11 cellular contexts compared by ENCODE assay signal in the genomic region with DNA sequence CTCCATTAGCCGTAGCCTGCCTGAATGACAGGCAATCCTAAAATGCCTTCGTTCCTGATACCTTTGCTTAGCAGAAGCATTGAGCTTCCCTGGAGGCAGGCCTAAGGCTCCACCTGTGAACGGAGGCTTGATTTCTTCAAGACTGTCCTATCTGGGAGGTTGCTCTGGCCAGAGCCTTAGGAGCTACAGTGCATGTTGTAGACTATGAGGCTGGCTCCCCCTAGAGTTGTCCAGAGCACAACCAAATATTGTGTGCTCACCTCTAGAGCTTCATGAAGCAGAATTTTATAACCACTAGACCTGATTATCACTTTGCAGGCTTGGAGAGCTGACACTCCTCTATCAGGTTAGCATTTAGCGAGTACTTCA.
DNase-seq lines count a peak whose midpoint lies in the region; ATAC-seq and TF ChIP-seq lines count a peak whose summit lies in the region.
"Had no signal": no experiment of that assay in that cellular context is flagged by ENCODE, and none has a peak within 500 bp of the region (broad histone marks: within the 10 kb centered on the region; RNA-seq: fewer than 3 reads in every experiment).

No MANE protein-coding gene starts in this region.

- peak overlapping the region in 3 of 4 donors; percentile 9 to 45 (median 41) for H3K27ac ChIP-seq in gastroesophageal sphincter

- H3K4me3 Mint-ChIP-seq in osteocyte (ENCODE audit: unreplicated experiment) (no peak overlapping the region), immature natural killer cell (no peak overlapping the region)
- H3K4me3 Mint-ChIP-seq: T-cell had no signal

- H3K9ac ChIP-seq in NT2/D1 (ENCODE audit: insufficient read length, low read depth) = no peak overlapping the region

- DNase-seq in GM06990 (ENCODE audit: extremely low read depth, insufficient read length) = no peak
- peak; percentile 48 for DNase-seq in NT2/D1 (ENCODE audit: low read depth, low spot score)
- DNase-seq in osteocyte (ENCODE audit: extremely low spot score, unreplicated experiment) = no peak
- no peak for DNase-seq in NCI-H226
- no peak for DNase-seq in immature natural killer cell
- DNase-seq: activated T-cell treated with anti-CD3 and anti-CD28 coated beads, Interleukin-2, amount 50 U/mL, for 48 hours; T-cell had no signal

- TF ChIP-seq EP300 in gastroesophageal sphincter (IDR thresholded peaks at IDR 0.05) = no peak

- 86% methylated on average over 2 of the region's 4 CpGs; no CpG with 5 or more reads in 1 of the 2 donors for WGBS in gastroesophageal sphincter (ENCODE audit: low coverage in 1 of 2), 2 donors

- no peak overlapping the region for H3K4me3 ChIP-seq in GM06990 (replicated peaks; ENCODE audit: low read depth, low read length)
- no peak overlapping the region for H3K4me3 ChIP-seq in NT2/D1 (ENCODE audit: insufficient read length, low read depth)
- H3K4me3 ChIP-seq in gastroesophageal sphincter = no peak overlapping the region
- H3K4me3 ChIP-seq: dorsolateral prefrontal cortex had no signal

- TF ChIP-seq POLR2A in gastroesophageal sphincter (IDR thresholded peaks at IDR 0.05) = no peak

- no peaks in the 10 kb centered on the region for H3K4me1 Mint-ChIP-seq in osteocyte (ENCODE audit: unreplicated experiment)
- no peaks in the 10 kb centered on the region for H3K4me1 Mint-ChIP-seq in immature natural killer cell
- H3K4me1 Mint-ChIP-seq: T-cell had no signal

- H3K9me3 Mint-ChIP-seq in osteocyte (ENCODE audit: unreplicated experiment) (no peaks in the 10 kb centered on the region), immature natural killer cell (no peaks in the 10 kb centered on the region)
- H3K9me3 Mint-ChIP-seq: T-cell had no signal

- H3K27me3 Mint-ChIP-seq in osteocyte (ENCODE audit: unreplicated experiment) = peaks cover 20% of the 10 kb centered on the region
- peaks cover 0 to 7% (median 2%) of the 10 kb centered on the region in 3 donors for H3K27me3 Mint-ChIP-seq in immature natural killer cell (ENCODE audit: low read depth in 3 of 3)

- peak; percentile 17 for TF ChIP-seq CTCF in GM06990 (IDR thresholded peaks at IDR 0.05; ENCODE audit: insufficient read depth, low read length, poor library complexity, severe bottlenecking)
- no peak for TF ChIP-seq CTCF in gastroesophageal sphincter (IDR thresholded peaks at IDR 0.05)
- TF ChIP-seq CTCF in osteocyte (IDR thresholded peaks at IDR 0.05) = peak; percentile 26

- H3K27me3 ChIP-seq in GM06990 (replicated peaks; ENCODE audit: control insufficient read depth, insufficient read depth, low read length) (no peaks in the 10 kb centered on the region), NT2/D1 (ENCODE audit: insufficient read depth, insufficient read length) (no peaks in the 10 kb centered on the region), gastroesophageal sphincter (no peaks in the 10 kb centered on the region)

- H3K27ac Mint-ChIP-seq in osteocyte (ENCODE audit: unreplicated experiment) (no peak overlapping the region), immature natural killer cell (no peak overlapping the region)
- H3K27ac Mint-ChIP-seq: T-cell had no signal

- no peaks in the 10 kb centered on the region for H3K4me1 ChIP-seq in NT2/D1 (ENCODE audit: insufficient read depth, insufficient read length)
- peaks cover 0 to 12% (median 0%) of the 10 kb centered on the region in 3 donors for H3K4me1 ChIP-seq in gastroesophageal sphincter

- H3K36me3 Mint-ChIP-seq in osteocyte (ENCODE audit: unreplicated experiment) (no peaks in the 10 kb centered on the region), immature natural killer cell (no peaks in the 10 kb centered on the region)
- H3K36me3 Mint-ChIP-seq: T-cell had no signal

- H3K36me3 ChIP-seq in GM06990 (ENCODE audit: control insufficient read depth, insufficient read depth, low read length) (no peaks in the 10 kb centered on the region), NT2/D1 (ENCODE audit: insufficient read depth, insufficient read length, low read length) (no peaks in the 10 kb centered on the region), gastroesophageal sphincter (no peaks in the 10 kb centered on the region)

- ATAC-seq in gastroesophageal sphincter (no peak), HG03139 (IDR thresholded peaks at IDR 0.05; ENCODE audit: unreplicated experiment) (no peak), HG03469 (IDR thresholded peaks at IDR 0.05; ENCODE audit: unreplicated experiment) (no peak)
- ATAC-seq: T-cell had no signal

- H3K9me3 ChIP-seq in NT2/D1 (ENCODE audit: insufficient read depth, low read length) = no peaks in the 10 kb centered on the region
- no peaks in the 10 kb centered on the region for H3K9me3 ChIP-seq in gastroesophageal sphincter

Comparison
In these comparisons a context has a peak if more than half of its experiments do, and no peak if none do; other contexts are left out.
1. CTCF ChIP-seq: peak in GM06990 (single experiment) and osteocyte (single experiment); none in gastroesophageal sphincter (0 of 4).